ENCODE assay signal across 18 cellular contexts in the genomic region with DNA sequence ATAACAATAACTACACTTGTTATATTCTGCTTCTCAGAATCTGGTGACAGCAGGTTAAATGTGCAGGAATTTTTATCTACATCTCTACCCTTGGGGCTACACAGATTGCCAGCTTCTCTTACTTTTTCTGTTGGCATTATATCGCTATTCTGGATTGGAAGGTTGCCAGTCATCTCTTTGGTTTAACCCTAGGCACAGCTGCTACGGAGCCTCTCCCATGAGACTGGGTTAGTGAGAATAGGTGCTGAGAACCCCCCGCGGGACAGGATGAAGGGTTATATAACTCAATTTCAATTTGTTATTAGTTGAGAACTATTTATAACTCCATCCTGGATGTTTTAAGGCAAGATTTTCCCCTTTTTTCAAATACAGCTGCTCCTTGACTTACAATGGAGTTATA.
DNase-seq lines count a peak whose midpoint lies in the region; ATAC-seq and TF ChIP-seq lines count a peak whose summit lies in the region.
"Had no signal": no experiment of that assay in that cellular context is flagged by ENCODE, and none has a peak within 500 bp of the region (broad histone marks: within the 10 kb centered on the region; RNA-seq: fewer than 3 reads in every experiment).

No MANE protein-coding gene starts in this region.

- H3K4me3 ChIP-seq in osteoblast (ENCODE audit: insufficient read depth, low read length) = no peak overlapping the region
- H3K4me3 ChIP-seq: gastroesophageal sphincter, Peyer's patch, vagina had no signal

- no peak overlapping the region for H3K4me2 ChIP-seq in osteoblast (ENCODE audit: insufficient read depth, low read length)

- no peak for DNase-seq in activated T-cell treated with anti-CD3 and anti-CD28 coated beads, Interleukin-2, amount 50 U/mL, for 24 hours
- no peak for DNase-seq in activated T-cell treated with anti-CD3 and anti-CD28 coated beads, Interleukin-2, amount 50 U/mL, for 4 hours
- peak; percentile 73 for DNase-seq in NCI-H69 (lab: John Stamatoyannopoulos, UW)
- DNase-seq in stimulated activated effector memory CD8-positive, alpha-beta T cell treated with anti-CD3 and anti-CD28 coated beads, Interleukin-12 subunit alpha, Interleukin-12 subunit beta, amount 100 ng/mL, for 72 hours (ENCODE audit: low spot score in 2 of 2) = no peak
- no peak for DNase-seq in osteoblast (ENCODE audit: insufficient read length, low spot score, missing footprints)
- no peak for DNase-seq in NCI-H524 (lab: John Stamatoyannopoulos, UW)
- DNase-seq: activated CD4-positive, alpha-beta T cell treated with anti-CD3 and anti-CD28 coated beads, Interleukin-2, amount 10 ng/mL, durations not matched to agents 24 days and 14 days; dermis blood vessel endothelial cell; KG1; left colon; NCI-H1417; NCI-H510A treated with DMSO at 0.1 percent for 48 hours; Peyer's patch had no signal

- peaks cover 25% of the 10 kb centered on the region for H3K9me3 Mint-ChIP-seq in activated T-cell treated with anti-CD3 and anti-CD28 coated beads, Interleukin-2, amount 50 U/mL, for 24 hours
- peaks cover 24% of the 10 kb centered on the region for H3K9me3 Mint-ChIP-seq in activated T-cell treated with anti-CD3 and anti-CD28 coated beads, Interleukin-2, amount 50 U/mL, for 4 hours
- peaks cover 15% of the 10 kb centered on the region for H3K9me3 Mint-ChIP-seq in stimulated activated effector memory CD8-positive, alpha-beta T cell treated with anti-CD3 and anti-CD28 coated beads, Interleukin-12 subunit alpha, Interleukin-12 subunit beta, amount 100 ng/mL, for 72 hours

- H3K79me2 ChIP-seq in osteoblast (ENCODE audit: insufficient read depth, low read length) = peaks cover 6% of the 10 kb centered on the region

- peaks cover 4% of the 10 kb centered on the region for H4K20me1 ChIP-seq in osteoblast (ENCODE audit: insufficient read depth, low read length)

- H3K27me3 Mint-ChIP-seq in activated T-cell treated with anti-CD3 and anti-CD28 coated beads, Interleukin-2, amount 50 U/mL, for 24 hours = no peaks in the 10 kb centered on the region
- H3K27me3 Mint-ChIP-seq in activated T-cell treated with anti-CD3 and anti-CD28 coated beads, Interleukin-2, amount 50 U/mL, for 4 hours (ENCODE audit: low read depth) = no peaks in the 10 kb centered on the region
- H3K27me3 Mint-ChIP-seq: activated CD4-positive, alpha-beta T cell treated with anti-CD3 and anti-CD28 coated beads, Interleukin-2, amount 10 ng/mL, durations not matched to agents 24 days and 14 days had no signal

- no peak overlapping the region for H3K4me3 Mint-ChIP-seq in activated T-cell treated with anti-CD3 and anti-CD28 coated beads, Interleukin-2, amount 50 U/mL, for 24 hours
- H3K4me3 Mint-ChIP-seq in activated T-cell treated with anti-CD3 and anti-CD28 coated beads, Interleukin-2, amount 50 U/mL, for 4 hours = no peak overlapping the region
- H3K4me3 Mint-ChIP-seq in stimulated activated effector memory CD8-positive, alpha-beta T cell treated with anti-CD3 and anti-CD28 coated beads, Interleukin-12 subunit alpha, Interleukin-12 subunit beta, amount 100 ng/mL, for 72 hours = no peak overlapping the region

- peaks cover 77% of the 10 kb centered on the region for H3K4me1 Mint-ChIP-seq in activated T-cell treated with anti-CD3 and anti-CD28 coated beads, Interleukin-2, amount 50 U/mL, for 24 hours (ENCODE audit: low read depth)
- peaks cover 47% of the 10 kb centered on the region for H3K4me1 Mint-ChIP-seq in activated T-cell treated with anti-CD3 and anti-CD28 coated beads, Interleukin-2, amount 50 U/mL, for 4 hours (ENCODE audit: low read depth)
- peaks cover 42% of the 10 kb centered on the region for H3K4me1 Mint-ChIP-seq in stimulated activated effector memory CD8-positive, alpha-beta T cell treated with anti-CD3 and anti-CD28 coated beads, Interleukin-12 subunit alpha, Interleukin-12 subunit beta, amount 100 ng/mL, for 72 hours

- no peak overlapping the region for H2AFZ ChIP-seq in osteoblast (ENCODE audit: low read length)

- no peak for ATAC-seq in activated T-cell treated with anti-CD3 and anti-CD28 coated beads, Interleukin-2, amount 50 U/mL, for 4 hours
- ATAC-seq in HG02678 (IDR thresholded peaks at IDR 0.05; ENCODE audit: unreplicated experiment) = peak; percentile 42
- no peak for ATAC-seq in stimulated activated effector memory CD8-positive, alpha-beta T cell treated with anti-CD3 and anti-CD28 coated beads, Interleukin-12 subunit alpha, Interleukin-12 subunit beta, amount 100 ng/mL, for 72 hours
- no peak for ATAC-seq in GM19455 (IDR thresholded peaks at IDR 0.05; ENCODE audit: unreplicated experiment)
- ATAC-seq: gastroesophageal sphincter, sciatic nerve had no signal

- H3K27ac Mint-ChIP-seq in activated T-cell treated with anti-CD3 and anti-CD28 coated beads, Interleukin-2, amount 50 U/mL, for 24 hours = peak overlapping the region; percentile 94
- H3K27ac Mint-ChIP-seq in stimulated activated effector memory CD8-positive, alpha-beta T cell treated with anti-CD3 and anti-CD28 coated beads, Interleukin-12 subunit alpha, Interleukin-12 subunit beta, amount 100 ng/mL, for 72 hours = peak overlapping the region; percentile 81

- H3K36me3 Mint-ChIP-seq in activated T-cell treated with anti-CD3 and anti-CD28 coated beads, Interleukin-2, amount 50 U/mL, for 24 hours (ENCODE audit: low read depth) = peaks cover 52% of the 10 kb centered on the region
- H3K36me3 Mint-ChIP-seq in activated T-cell treated with anti-CD3 and anti-CD28 coated beads, Interleukin-2, amount 50 U/mL, for 4 hours (ENCODE audit: insufficient read depth) = peaks cover 36% of the 10 kb centered on the region
- H3K36me3 Mint-ChIP-seq in stimulated activated effector memory CD8-positive, alpha-beta T cell treated with anti-CD3 and anti-CD28 coated beads, Interleukin-12 subunit alpha, Interleukin-12 subunit beta, amount 100 ng/mL, for 72 hours = peaks cover 20% of the 10 kb centered on the region

- H3K27ac ChIP-seq in osteoblast (ENCODE audit: low read depth, low read length) = no peak overlapping the region
- H3K27ac ChIP-seq: gastroesophageal sphincter, Peyer's patch, vagina had no signal

- H3K36me3 ChIP-seq in osteoblast (ENCODE audit: insufficient read depth, low read length) = no peaks in the 10 kb centered on the region
- H3K36me3 ChIP-seq: Peyer's patch, vagina had no signal

- no peaks in the 10 kb centered on the region for H3K9me3 ChIP-seq in osteoblast (ENCODE audit: low read depth, low read length)
- H3K9me3 ChIP-seq: Peyer's patch, vagina had no signal

- H3K4me1 ChIP-seq in osteoblast (ENCODE audit: insufficient read depth, low read length) = no peaks in the 10 kb centered on the region
- H3K4me1 ChIP-seq: Peyer's patch had no signal

- TF ChIP-seq CTCF in osteoblast (IDR thresholded peaks at IDR 0.05; ENCODE audit: extremely low read depth, low read depth, low read length) = no peak

- no peaks in the 10 kb centered on the region for H3K27me3 ChIP-seq in osteoblast (ENCODE audit: insufficient read depth, low read length)
- H3K27me3 ChIP-seq: gastroesophageal sphincter, Peyer's patch, vagina had no signal
